In the genomic region with DNA sequence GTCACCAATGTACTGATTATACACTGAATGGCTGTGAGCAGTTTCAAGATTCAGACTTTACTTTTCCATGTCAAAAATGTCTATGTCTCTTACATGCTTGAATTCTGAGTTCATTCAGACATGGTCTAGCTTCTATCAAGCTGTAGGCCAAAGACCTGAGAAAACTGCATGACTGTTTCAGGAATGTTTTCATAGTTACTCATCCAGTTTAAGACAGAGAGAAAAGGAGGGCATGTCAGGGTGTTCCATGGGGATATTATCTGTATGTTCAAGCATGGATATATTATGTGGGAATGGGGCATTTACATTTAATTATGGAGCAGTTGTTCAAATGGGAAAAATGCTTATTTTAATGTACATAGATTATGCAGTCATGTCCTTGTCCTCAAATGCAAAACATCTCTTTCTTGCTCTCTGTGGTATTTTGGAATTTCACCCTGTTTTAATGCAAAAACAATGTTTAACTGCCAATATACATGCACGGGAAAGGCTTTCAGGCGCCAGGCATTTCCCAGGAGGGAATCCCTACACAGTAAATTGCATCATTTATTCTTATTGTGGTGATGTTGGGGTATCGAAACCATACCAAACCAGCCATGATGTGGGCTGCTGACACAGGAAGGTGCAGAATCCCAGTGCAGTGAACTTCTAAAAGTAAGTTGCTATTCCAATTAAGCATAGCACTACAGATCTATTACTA, we compare ENCODE assay signal across 23 cellular contexts.
A peak's percentile ranks its signal among the peaks of the same experiment; 100 is the strongest.
DNase-seq lines count a peak whose midpoint lies in the region; ATAC-seq and TF ChIP-seq lines count a peak whose summit lies in the region.
"Had no signal": no experiment of that assay in that cellular context is flagged by ENCODE, and none has a peak within 500 bp of the region (broad histone marks: within the 10 kb centered on the region; RNA-seq: fewer than 3 reads in every experiment).

No MANE protein-coding gene starts in this region.

- TF ChIP-seq CTCF in choroid plexus epithelial cell (conservative IDR thresholded peaks at IDR 0.05; ENCODE audit: low read depth, low read length) (no peak), tibial nerve (IDR thresholded peaks at IDR 0.05) (no peak)

- no peak overlapping the region for H2BK120ac ChIP-seq in mesendoderm (ENCODE audit: low read depth, low read length)

- no peak for TF ChIP-seq EP300 in tibial nerve (IDR thresholded peaks at IDR 0.05)

- no peak for ATAC-seq in natural killer cell treated with Interleukin-12 subunit alpha and Interleukin-12 subunit beta and Interleukin-15 and Interleukin-18, amount 100 ng/mL, for 72 hours
- ATAC-seq: activated naive CD8-positive, alpha-beta T cell treated with anti-CD3 and anti-CD28 coated beads, Interleukin-2, amount 50 U/mL, for 24 hours; activated T-cell treated with anti-CD3 and anti-CD28 coated beads, Interleukin-2, amount 50 U/mL, for 4 hours; HCT116; lower lobe of right lung; upper lobe of right lung had no signal

- no peak overlapping the region for H3K4me3 Mint-ChIP-seq in natural killer cell treated with Interleukin-12 subunit alpha and Interleukin-12 subunit beta and Interleukin-15 and Interleukin-18, amount 100 ng/mL, for 72 hours
- H3K4me3 Mint-ChIP-seq: activated naive CD8-positive, alpha-beta T cell treated with anti-CD3 and anti-CD28 coated beads, Interleukin-2, amount 50 U/mL, for 24 hours; activated T-cell treated with anti-CD3 and anti-CD28 coated beads, Interleukin-2, amount 50 U/mL, for 4 hours; dendritic cell treated with granulocyte-macrophage colony-stimulating factor and Interleukin-4, amounts not matched to agents 40 ng/mL and 50 ng/mL, for 4 days had no signal

- no peak overlapping the region for H3K4me2 ChIP-seq in mesendoderm (ENCODE audit: low read length)
- H3K4me2 ChIP-seq: BLaER1 had no signal

- H3K18ac ChIP-seq in mesendoderm (ENCODE audit: low read length), result no peak overlapping the region

- H2BK5ac ChIP-seq in mesendoderm (ENCODE audit: low read length), result no peak overlapping the region

- H3K27ac Mint-ChIP-seq in natural killer cell treated with Interleukin-12 subunit alpha and Interleukin-12 subunit beta and Interleukin-15 and Interleukin-18, amount 100 ng/mL, for 72 hours, result no peak overlapping the region
- H3K27ac Mint-ChIP-seq: activated naive CD8-positive, alpha-beta T cell treated with anti-CD3 and anti-CD28 coated beads, Interleukin-2, amount 50 U/mL, for 24 hours; dendritic cell treated with granulocyte-macrophage colony-stimulating factor and Interleukin-4, amounts not matched to agents 40 ng/mL and 50 ng/mL, for 4 days had no signal

- H3K4me3 ChIP-seq in choroid plexus epithelial cell (ENCODE audit: low read depth, low read length) (no peak overlapping the region), mesendoderm (ENCODE audit: low read length) (no peak overlapping the region), tibial nerve (no peak overlapping the region)
- H3K4me3 ChIP-seq: BLaER1, lower lobe of right lung, sigmoid colon, upper lobe of right lung had no signal

- no peak overlapping the region for H3K9ac ChIP-seq in mesendoderm (ENCODE audit: low read length)
- H3K9ac ChIP-seq: BLaER1 had no signal

- H2AK5ac ChIP-seq in mesendoderm (ENCODE audit: low read length), result no peak overlapping the region

- peaks cover 0 to 13% (median 0%) of the 10 kb centered on the region in 4 donors for H3K9me3 ChIP-seq in tibial nerve
- H3K9me3 ChIP-seq: BLaER1, lower lobe of right lung, sigmoid colon, upper lobe of right lung had no signal

- H3K36me3 Mint-ChIP-seq in natural killer cell treated with Interleukin-12 subunit alpha and Interleukin-12 subunit beta and Interleukin-15 and Interleukin-18, amount 100 ng/mL, for 72 hours, result no peaks in the 10 kb centered on the region

- TF ChIP-seq POLR2A in tibial nerve (IDR thresholded peaks at IDR 0.05), result no peak

- H3K4ac ChIP-seq in mesendoderm (ENCODE audit: low read depth, low read length), result no peak overlapping the region

- H3K27ac ChIP-seq in mesendoderm (ENCODE audit: low read depth, low read length) (no peak overlapping the region), tibial nerve (no peak overlapping the region)
- H3K27ac ChIP-seq: BLaER1, lower lobe of right lung, sigmoid colon, upper lobe of right lung had no signal

- no CpG with 5 or more reads among the region's 3 CpGs for WGBS in mesendoderm (ENCODE audit: extremely low coverage, insufficient coverage, low lambda C conversion rate)
- 67 to 78% methylated on average over 3 of the region's 3 CpGs for WGBS in tibial nerve, 2 donors

- H3K27me3 ChIP-seq in mesendoderm (ENCODE audit: insufficient read depth, low read length, poor library complexity) (no peaks in the 10 kb centered on the region), tibial nerve (no peaks in the 10 kb centered on the region)
- H3K27me3 ChIP-seq: BLaER1, sigmoid colon, upper lobe of right lung had no signal

- H3K9me3 Mint-ChIP-seq in natural killer cell treated with Interleukin-12 subunit alpha and Interleukin-12 subunit beta and Interleukin-15 and Interleukin-18, amount 100 ng/mL, for 72 hours, result peaks cover 16% of the 10 kb centered on the region

- H4K5ac ChIP-seq in mesendoderm (ENCODE audit: low read length), result no peak overlapping the region

- H3K4me1 Mint-ChIP-seq in natural killer cell treated with Interleukin-12 subunit alpha and Interleukin-12 subunit beta and Interleukin-15 and Interleukin-18, amount 100 ng/mL, for 72 hours (ENCODE audit: low read depth in 2 of 2), result no peaks in the 10 kb centered on the region
- H3K4me1 Mint-ChIP-seq: activated naive CD8-positive, alpha-beta T cell treated with anti-CD3 and anti-CD28 coated beads, Interleukin-2, amount 50 U/mL, for 24 hours had no signal

- H3K79me2 ChIP-seq in mesendoderm (ENCODE audit: control insufficient read depth, insufficient read depth, low read length), result no peaks in the 10 kb centered on the region

- no peaks in the 10 kb centered on the region for H3K4me1 ChIP-seq in mesendoderm (ENCODE audit: control insufficient read depth, low read depth, low read length)
- no peaks in the 10 kb centered on the region for H3K4me1 ChIP-seq in tibial nerve
- H3K4me1 ChIP-seq: BLaER1, lower lobe of right lung, sigmoid colon, upper lobe of right lung had no signal

- H3K36me3 ChIP-seq in mesendoderm (ENCODE audit: control insufficient read depth, insufficient read depth, low read length) (no peaks in the 10 kb centered on the region), tibial nerve (no peaks in the 10 kb centered on the region)
- H3K36me3 ChIP-seq: BLaER1, lower lobe of right lung, sigmoid colon, upper lobe of right lung had no signal

- H3K27me3 Mint-ChIP-seq in natural killer cell treated with Interleukin-12 subunit alpha and Interleukin-12 subunit beta and Interleukin-15 and Interleukin-18, amount 100 ng/mL, for 72 hours, result no peaks in the 10 kb centered on the region
- H3K27me3 Mint-ChIP-seq: activated naive CD8-positive, alpha-beta T cell treated with anti-CD3 and anti-CD28 coated beads, Interleukin-2, amount 50 U/mL, for 24 hours; dendritic cell treated with granulocyte-macrophage colony-stimulating factor and Interleukin-4, amounts not matched to agents 40 ng/mL and 50 ng/mL, for 4 days had no signal

- no peak overlapping the region for H4K8ac ChIP-seq in mesendoderm (ENCODE audit: low read depth, low read length)

- H3K23ac ChIP-seq in mesendoderm (ENCODE audit: low read length), result no peak overlapping the region

- H3K79me1 ChIP-seq in mesendoderm (ENCODE audit: low read length), result no peaks in the 10 kb centered on the region

- no peak overlapping the region for H3K56ac ChIP-seq in mesendoderm (ENCODE audit: low read length)

- DNase-seq in AG20443 (ENCODE audit: low spot score) (peak; percentile 59), NCI-H226 (peak; percentile 60), choroid plexus epithelial cell (ENCODE audit: low read depth) (peak; percentile 79), mesendoderm (peak; percentile 13), ecto neural progenitor cell (ENCODE audit: low spot score) (no peak), cortex of kidney (lab: John Stamatoyannopoulos, UW) (no peak), tibial nerve (ENCODE audit: low spot score in 2 of 2) (no peak)
- DNase-seq in natural killer cell treated with Interleukin-12 subunit alpha and Interleukin-12 subunit beta and Interleukin-15 and Interleukin-18, amount 100 ng/mL, for 72 hours (ENCODE audit: low spot score), result no peak
- DNase-seq: activated naive CD8-positive, alpha-beta T cell treated with anti-CD3 and anti-CD28 coated beads, Interleukin-2, amount 50 U/mL, for 24 hours; activated T-cell treated with anti-CD3 and anti-CD28 coated beads, Interleukin-2, amount 50 U/mL, for 4 hours; DMS53; lower lobe of right lung; NCI-H1092 treated with DMSO at 0.1 percent for 48 hours; NCI-H2171; NK-92 treated with Interleukin-12 subunit alpha and Interleukin-12 subunit beta, amount 100 ng/mL, for 24 hours; SIG-M5; sigmoid colon; stimulated activated CD4-positive, alpha-beta T cell treated with anti-CD3 and anti-CD28 coated beads, Interleukin-4, amount 100 ng/mL, for 4 hours; T-helper 9 cell; upper lobe of right lung had no signal

- no peak overlapping the region for H2BK15ac ChIP-seq in mesendoderm (replicated peaks; ENCODE audit: low read depth)

Comparison
In these comparisons a context has a peak if more than half of its experiments do, and no peak if none do; other contexts are left out.
1. DNase-seq: peak in AG20443 (single experiment), NCI-H226 (single experiment), choroid plexus epithelial cell (single experiment) and mesendoderm (single experiment); none in ecto neural progenitor cell (single experiment), cortex of kidney (single experiment), natural killer cell treated with Interleukin-12 subunit alpha and Interleukin-12 subunit beta and Interleukin-15 and Interleukin-18, amount 100 ng/mL, for 72 hours (single experiment) and tibial nerve (0 of 2).